22 cellular contexts compared by ENCODE assay signal in the genomic region with DNA sequence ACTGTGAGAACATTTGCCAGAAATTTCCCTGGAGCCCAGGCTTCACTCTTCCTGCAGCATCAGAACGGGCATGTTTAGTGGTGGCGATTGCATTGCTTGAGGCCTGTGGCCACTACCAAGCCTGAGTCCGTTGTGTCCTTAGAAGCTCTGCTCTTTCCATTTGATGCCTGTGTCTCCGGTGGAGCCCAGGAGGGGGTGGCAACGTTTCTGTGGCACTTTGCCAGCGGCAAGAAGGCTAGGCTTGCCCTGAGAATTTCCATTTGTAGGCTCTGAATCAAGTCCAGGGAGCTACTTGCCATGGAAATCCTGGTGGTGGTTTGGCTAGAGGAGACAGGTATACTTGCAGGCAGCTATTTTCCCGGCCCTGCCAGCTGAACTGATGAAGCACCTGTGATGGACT. TPM values are rescaled to one million over a fixed set of nuclear protein-coding genes. Genes with fewer than 3 reads are reported as not detected.
A peak's percentile ranks its signal among the peaks of the same experiment; 100 is the strongest.
DNase-seq lines count a peak whose midpoint lies in the region; ATAC-seq and TF ChIP-seq lines count a peak whose summit lies in the region.
"Had no signal": no experiment of that assay in that cellular context is flagged by ENCODE, and none has a peak within 500 bp of the region (broad histone marks: within the 10 kb centered on the region; RNA-seq: fewer than 3 reads in every experiment).

No MANE protein-coding gene starts in this region.

- H3K36me3 ChIP-seq in A673 (ENCODE audit: insufficient read depth, low read length, poor library complexity, severe bottlenecking) (no peaks in the 10 kb centered on the region), upper lobe of left lung (no peaks in the 10 kb centered on the region)
- H3K36me3 ChIP-seq: BE2C, SJCRH30 had no signal

- BruUV-seq in A673 (replicated peaks; lab: Mats Ljungman, UMichigan): no TSS peak

- TF ChIP-seq CTCF in A673 (conservative IDR thresholded peaks at IDR 0.05; ENCODE audit: low read depth, low read length) (0 out of 2 replicates have a peak, but pooled peaks have one; percentile 14), epithelial cell of proximal tubule (conservative IDR thresholded peaks at IDR 0.05; ENCODE audit: low read depth, low read length) (peak; percentile 14), upper lobe of left lung (IDR thresholded peaks at IDR 0.05) (no peak)

- DNase-seq in NCI-H1105 treated with DMSO at 0.1 percent for 48 hours (lab: John Stamatoyannopoulos, UW) (peak; percentile 22), NCI-H1105 (lab: John Stamatoyannopoulos, UW) (no peak), A673 (ENCODE audit: low spot score) (peak; percentile 39), OCI-M1 (lab: John Stamatoyannopoulos, UW) (peak; percentile 12), epithelial cell of proximal tubule (ENCODE audit: low read depth) (no peak), 8988T (no peak), upper lobe of left lung (no peak), HuH-7 (ENCODE audit: low spot score) (no peak)
- DNase-seq: BE2C; CD4-positive, CD25-positive, alpha-beta regulatory T cell; EL; GM23248; NCI-H1436 treated with DMSO at 0.1 percent for 48 hours; NCI-H2029 treated with DMSO at 0.1 percent for 48 hours; NCI-H774; PC-3; SJCRH30 had no signal

- H3K27ac ChIP-seq in A673 (ENCODE audit: low read depth, low read length, poor library complexity, severe bottlenecking) (no peak overlapping the region), upper lobe of left lung (no peak overlapping the region)
- H3K27ac ChIP-seq: GM23248, RWPE1, SJCRH30 had no signal

- 75 to 100% methylated on average over 3 to 7 of the region's 7 CpGs for whole genome bisulfite sequencing in upper lobe of left lung, 2 donors

- CTCF ChIA-PET in A673 (lab: Charles Lee): interaction anchor here (0.8 kb wide), 1 partner anchor 169 kb away, joined by 3 read pairs; no protein-coding TSS in a partner anchor

- H3K4me1 ChIP-seq in A673 (ENCODE audit: insufficient read depth, low read length, poor library complexity, severe bottlenecking): no peaks in the 10 kb centered on the region
- no peaks in the 10 kb centered on the region for H3K4me1 ChIP-seq in upper lobe of left lung
- H3K4me1 ChIP-seq: BE2C had no signal

- H3K4me3 ChIP-seq in A673 (ENCODE audit: low read depth, low read length, poor library complexity, severe bottlenecking) (no peak overlapping the region), epithelial cell of proximal tubule (ENCODE audit: low read depth, low read length) (no peak overlapping the region), upper lobe of left lung (no peak overlapping the region)
- H3K4me3 ChIP-seq: GM12878, GM23248, SJCRH30 had no signal

- H3K27me3 ChIP-seq in A673 (replicated peaks; ENCODE audit: insufficient read depth, low read depth, low read length, poor library complexity): no peaks in the 10 kb centered on the region
- no peaks in the 10 kb centered on the region for H3K27me3 ChIP-seq in upper lobe of left lung
- H3K27me3 ChIP-seq: BE2C, SJCRH30 had no signal

- POLR2A ChIA-PET in A673 (lab: Charles Lee; ENCODE audit: low non-redundant PET): no interaction called here

- H3K9me3 ChIP-seq in A673 (ENCODE audit: low read depth, low read length, poor library complexity, severe bottlenecking) (no peaks in the 10 kb centered on the region), upper lobe of left lung (no peaks in the 10 kb centered on the region)
- H3K9me3 ChIP-seq: BE2C, Caco-2, SJCRH30 had no signal

- no peak for TF ChIP-seq POLR2A in upper lobe of left lung (IDR thresholded peaks at IDR 0.05)

- no peak for TF ChIP-seq EP300 in upper lobe of left lung (IDR thresholded peaks at IDR 0.05)

- ATAC-seq in upper lobe of left lung (ENCODE audit: low FRiP score in 2 of 2): no peak
- ATAC-seq: GM12878, PC-3 had no signal

- intact Hi-C loops in A673 (cut with micrococcal nuclease; ENCODE audit: unreplicated experiment): no loop called here

RNA-seq across cellular contexts. Expression of gene ADAMTS8, which starts 47.1 kb away (rescaled TPM):
- total RNA-seq in A673 (2021) (0.09 TPM in 1 of 2 replicates, not detected in the other), epithelial cell of proximal tubule (not detected in 2 replicates), upper lobe of left lung (10 to 100 TPM; 13.0 to 52.3 (median 21.5) TPM)
- total RNA-seq: A172; Caco-2; CD4-positive, CD25-positive, alpha-beta regulatory T cell; GM12878; M059J; PC-3; SJCRH30 had no signal

Comparison
In these comparisons a context has a peak if more than half of its experiments do, and no peak if none do; other contexts are left out.
1. DNase-seq: peak in NCI-H1105 treated with DMSO at 0.1 percent for 48 hours (single experiment), A673 (single experiment) and OCI-M1 (single experiment); none in NCI-H1105 (single experiment), epithelial cell of proximal tubule (single experiment), 8988T (single experiment), upper lobe of left lung (0 of 2) and HuH-7 (single experiment).
2. CTCF ChIP-seq: peak in A673 (single experiment) and epithelial cell of proximal tubule (single experiment); none in upper lobe of left lung (0 of 6).
3. RNA of gene ADAMTS8, which starts 47.1 kb away (total RNA-seq): 13.0 to 52.3 TPM in upper lobe of left lung; 0.09 TPM in A673 and not detected in epithelial cell of proximal tubule; every median in the first group is over 10 times any median in the second.